Comparison of ENCODE assay signal across 28 cellular contexts in genomic region chr14:72553161-72553560, GRCh38.
"Had no signal": no experiment of that assay in that cellular context is flagged by ENCODE, and none has a peak within 500 bp of the region (broad histone marks: within the 10 kb centered on the region; RNA-seq: fewer than 3 reads in every experiment).

No MANE protein-coding gene starts in this region.

- H3K27ac Mint-ChIP-seq: activated CD4-positive, alpha-beta memory T cell treated with anti-CD3 and anti-CD28 coated beads for 36 hours; activated CD8-positive, alpha-beta memory T cell treated with anti-CD3 and anti-CD28 coated beads, Interleukin-2, amount 10 ng/mL, durations not matched to agents 7 days and 5 days; activated naive CD8-positive, alpha-beta T cell treated with anti-CD3 and anti-CD28 coated beads, Interleukin-2, amount 50 U/mL, for 24 hours; effector memory CD8-positive, alpha-beta T cell; naive thymus-derived CD8-positive, alpha-beta T cell; T-helper 1 cell treated with Interleukin-12 subunit alpha and Interleukin-12 subunit beta and Interleukin-4 antibody, amounts not matched to agents 30 μg/mL and 1 μg/mL, for 36 hours had no signal

- DNase-seq: activated CD4-positive, alpha-beta memory T cell treated with anti-CD3 and anti-CD28 coated beads for 36 hours; activated CD4-positive, alpha-beta T cell treated with anti-CD3 and anti-CD28 coated beads for 4 hours; activated CD4-positive, CD25-positive, alpha-beta regulatory T cell; activated CD8-positive, alpha-beta memory T cell treated with anti-CD3 and anti-CD28 coated beads, Interleukin-2, amount 10 ng/mL, durations not matched to agents 7 days and 5 days; activated effector memory CD4-positive, alpha-beta T cell treated with anti-CD3 and anti-CD28 coated beads, Interleukin-2, amount 50 U/mL, for 16 hours; activated naive CD4-positive, alpha-beta T cell treated with anti-CD3 and anti-CD28 coated beads, Interleukin-2, amount 50 U/mL, for 16 hours; activated naive CD8-positive, alpha-beta T cell treated with anti-CD3 and anti-CD28 coated beads, Interleukin-2, amount 50 U/mL, for 24 hours; activated T-cell treated with anti-CD3 and anti-CD28 coated beads for 4 hours; brain microvascular endothelial cell; central memory CD4-positive, alpha-beta T cell; effector memory CD8-positive, alpha-beta T cell; hypothalamus; lower lobe of right lung; naive thymus-derived CD8-positive, alpha-beta T cell; right cardiac atrium; stimulated activated CD4-positive, alpha-beta T cell treated with anti-CD3 and anti-CD28 coated beads, Interleukin-12 subunit alpha, Interleukin-12 subunit beta, amount 100 ng/mL, for 4 hours; stimulated activated CD4-positive, alpha-beta T cell treated with anti-CD3 and anti-CD28 coated beads, Interleukin-4, amount 100 ng/mL, for 4 hours; stimulated activated naive CD8-positive, alpha-beta T cell treated with anti-CD3 and anti-CD28 coated beads, Interleukin-15, Interleukin-2, amounts not matched to agents 100 U/mL and 50 U/mL, for 24 hours; T1000; trophoblast cell had no signal

- H3K36me3 ChIP-seq: brain microvascular endothelial cell, lower lobe of right lung, ovary, vagina had no signal

- H3K4me3 Mint-ChIP-seq: activated CD4-positive, alpha-beta memory T cell treated with anti-CD3 and anti-CD28 coated beads for 36 hours; activated CD8-positive, alpha-beta memory T cell treated with anti-CD3 and anti-CD28 coated beads, Interleukin-2, amount 10 ng/mL, durations not matched to agents 7 days and 5 days; activated naive CD8-positive, alpha-beta T cell treated with anti-CD3 and anti-CD28 coated beads, Interleukin-2, amount 50 U/mL, for 24 hours; effector memory CD8-positive, alpha-beta T cell; naive thymus-derived CD8-positive, alpha-beta T cell; T-helper 1 cell treated with Interleukin-12 subunit alpha and Interleukin-12 subunit beta and Interleukin-4 antibody, amounts not matched to agents 30 μg/mL and 1 μg/mL, for 36 hours had no signal

- H3K36me3 Mint-ChIP-seq: activated CD4-positive, alpha-beta memory T cell treated with anti-CD3 and anti-CD28 coated beads for 36 hours; activated CD8-positive, alpha-beta memory T cell treated with anti-CD3 and anti-CD28 coated beads, Interleukin-2, amount 10 ng/mL, durations not matched to agents 7 days and 5 days; naive thymus-derived CD8-positive, alpha-beta T cell had no signal

- H3K9me3 Mint-ChIP-seq: activated CD4-positive, alpha-beta memory T cell treated with anti-CD3 and anti-CD28 coated beads for 36 hours; activated naive CD8-positive, alpha-beta T cell treated with anti-CD3 and anti-CD28 coated beads, Interleukin-2, amount 50 U/mL, for 24 hours; effector memory CD8-positive, alpha-beta T cell; naive thymus-derived CD8-positive, alpha-beta T cell; T-helper 1 cell treated with Interleukin-12 subunit alpha and Interleukin-12 subunit beta and Interleukin-4 antibody, amounts not matched to agents 30 μg/mL and 1 μg/mL, for 36 hours had no signal

- H3K27me3 ChIP-seq: brain microvascular endothelial cell, dorsolateral prefrontal cortex, ovary, vagina had no signal

- H3K4me3 ChIP-seq: dorsolateral prefrontal cortex, lower lobe of right lung, ovary, vagina had no signal

- H3K27ac ChIP-seq: brain microvascular endothelial cell, lower lobe of right lung, ovary, vagina had no signal

- H3K9me3 ChIP-seq: lower lobe of right lung, ovary, vagina had no signal

- H3K4me1 ChIP-seq: lower lobe of right lung, vagina had no signal

- FAIRE-seq: colon, frontal cortex, islet of Langerhans had no signal

- H3K4me1 Mint-ChIP-seq: activated naive CD8-positive, alpha-beta T cell treated with anti-CD3 and anti-CD28 coated beads, Interleukin-2, amount 50 U/mL, for 24 hours had no signal

- ATAC-seq: activated CD8-positive, alpha-beta memory T cell treated with anti-CD3 and anti-CD28 coated beads, Interleukin-2, amount 10 ng/mL, durations not matched to agents 7 days and 5 days; activated naive CD8-positive, alpha-beta T cell treated with anti-CD3 and anti-CD28 coated beads, Interleukin-2, amount 50 U/mL, for 24 hours; effector memory CD8-positive, alpha-beta T cell; esophagus mucosa; lower lobe of right lung; naive thymus-derived CD8-positive, alpha-beta T cell; stimulated activated naive CD8-positive, alpha-beta T cell treated with anti-CD3 and anti-CD28 coated beads, Interleukin-15, Interleukin-2, amounts not matched to agents 100 U/mL and 50 U/mL, for 24 hours had no signal

- H3K27me3 Mint-ChIP-seq: activated CD4-positive, alpha-beta memory T cell treated with anti-CD3 and anti-CD28 coated beads for 36 hours had no signal
